In the genomic region with DNA sequence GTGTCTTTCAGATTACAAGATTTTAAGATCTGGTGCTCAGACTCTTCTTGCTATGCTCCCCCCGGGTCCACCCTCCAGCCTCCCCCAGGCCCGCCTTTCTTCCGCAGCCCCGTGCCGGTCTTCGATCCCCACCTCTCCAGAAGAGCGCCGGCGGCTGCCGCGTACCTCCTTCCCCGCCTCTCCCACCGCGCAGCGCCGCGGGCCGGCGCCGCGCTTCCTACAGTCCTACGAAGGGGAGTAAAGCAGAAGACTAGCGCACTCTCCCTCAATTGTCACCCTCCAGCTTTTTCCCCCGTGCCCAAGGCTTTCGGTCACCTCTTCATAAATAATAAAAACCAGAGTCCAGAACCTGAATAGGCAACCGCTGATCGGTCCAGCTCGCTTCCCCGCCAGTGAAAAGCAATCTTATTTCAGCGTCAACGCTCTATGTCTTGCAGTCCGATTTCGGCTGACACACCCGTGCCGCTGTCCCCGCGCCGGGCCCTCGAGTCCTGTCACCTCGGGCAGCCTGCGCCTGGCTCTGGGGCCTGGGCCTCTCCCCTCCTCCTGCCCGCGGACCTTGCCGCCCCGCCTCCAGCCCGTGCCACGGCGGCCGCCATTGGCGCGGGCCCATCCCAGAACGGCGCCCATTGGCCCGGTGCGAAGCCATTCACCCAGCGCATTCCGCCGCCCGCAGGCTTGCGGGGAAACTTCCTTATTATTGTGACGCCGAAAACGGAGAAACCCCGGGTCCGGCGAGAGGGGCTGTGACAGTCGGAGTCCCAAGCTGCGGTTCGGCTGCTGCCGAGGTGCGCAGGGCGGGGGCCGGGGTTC, we compare ENCODE assay signal across 8 cellular contexts. TPM values are rescaled to one million over a fixed set of nuclear protein-coding genes. Genes with fewer than 3 reads are reported as not detected.
DNase-seq lines count a peak whose midpoint lies in the region; ATAC-seq and TF ChIP-seq lines count a peak whose summit lies in the region.

A gene (plus strand): TSS at position 694 of the 813 bp plus-strand sequence. CDS start 13,344 bp downstream, outside the sequence.

- no peak within 1 kb of the TSS for H3K27ac ChIP-seq in A673 (ENCODE audit: low read depth, low read length, poor library complexity, severe bottlenecking)
- peak within 1 kb of the TSS; percentile 72 for H3K27ac ChIP-seq in WERI-Rb-1
- H3K27ac ChIP-seq in skeletal muscle tissue (ENCODE audit: low read depth, low read length) = peak within 1 kb of the TSS; percentile 89

- no peaks in the 10 kb centered on the region for H3K36me3 ChIP-seq in A673 (ENCODE audit: insufficient read depth, low read length, poor library complexity, severe bottlenecking)
- H3K36me3 ChIP-seq in WERI-Rb-1 = peaks cover 2% of the 10 kb centered on the region; the same call in 1 of the 2 replicates
- H3K36me3 ChIP-seq in skeletal muscle tissue (ENCODE audit: control insufficient read depth in 3 of 3, insufficient read depth in 3 of 3, low read length in 3 of 3) = peaks cover 3 to 9% (median 7%) of the 10 kb centered on the region in 3 donors

- no peak for TF ChIP-seq CTCF in A673 (conservative IDR thresholded peaks at IDR 0.05; ENCODE audit: low read depth, low read length)
- no peak for TF ChIP-seq CTCF in WERI-Rb-1 (IDR thresholded peaks at IDR 0.05; ENCODE audit: low read depth, low read length)

- DNase-seq in A673 (ENCODE audit: low spot score) = peak; percentile 80
- DNase-seq in NCI-H2171 (lab: John Stamatoyannopoulos, UW) = peak; percentile 56
- peak; percentile 89 for DNase-seq in WERI-Rb-1
- DNase-seq in T47D (ENCODE audit: low read depth in 1 of 2, low spot score in 1 of 2) = peak; percentile 80 to 83

- ATAC-seq in GM18858 (IDR thresholded peaks at IDR 0.05; ENCODE audit: unreplicated experiment) (peak; percentile 94), HG03095 (IDR thresholded peaks at IDR 0.05; ENCODE audit: unreplicated experiment) (peak; percentile 97)

- CTCF ChIA-PET in A673 (lab: Charles Lee) = no interaction called here

- H3K9ac ChIP-seq in skeletal muscle tissue (ENCODE audit: low read depth in 1 of 3, low read length in 3 of 3) = peak within 1 kb of the TSS; percentile 88 to 93 (median 90)

- BruUV-seq in A673 (replicated peaks; lab: Mats Ljungman, UMichigan) = no TSS peak

- in situ Hi-C loops in T47D (cut with HindIII; ENCODE audit: low pct_unique_long_range_greater_than_20kb, low sequenced_read_pairs) = no loop called here

- H3K4me3 ChIP-seq in A673 (ENCODE audit: low read depth, low read length, poor library complexity, severe bottlenecking) = peak within 1 kb of the TSS; percentile 63
- H3K4me3 ChIP-seq in WERI-Rb-1 (ENCODE audit: low read depth, low read length) = peak within 1 kb of the TSS; percentile 71
- H3K4me3 ChIP-seq in iPS-18c (ENCODE audit: insufficient read depth, low read depth, low read length) = peak within 1 kb of the TSS; percentile 73
- H3K4me3 ChIP-seq in skeletal muscle tissue (ENCODE audit: low read length in 3 of 3) = peak within 1 kb of the TSS; percentile 86 to 89 (median 87)

- POLR2A ChIA-PET in A673 (lab: Charles Lee; ENCODE audit: low non-redundant PET) = no interaction called here

- intact Hi-C loops in A673 (cut with micrococcal nuclease; ENCODE audit: unreplicated experiment) = no loop called here

- H3K9me3 ChIP-seq in A673 (ENCODE audit: low read depth, low read length, poor library complexity, severe bottlenecking) = no peaks in the 10 kb centered on the region
- H3K9me3 ChIP-seq in WERI-Rb-1 (ENCODE audit: severe bottlenecking) = no peaks in the 10 kb centered on the region
- H3K9me3 ChIP-seq in iPS-18c (ENCODE audit: control insufficient read depth, insufficient read depth, low read length) = no peaks in the 10 kb centered on the region
- no peaks in the 10 kb centered on the region for H3K9me3 ChIP-seq in skeletal muscle tissue (ENCODE audit: control insufficient read depth in 3 of 3, low read length in 3 of 3)

- H3K4me1 ChIP-seq in A673 (ENCODE audit: insufficient read depth, low read length, poor library complexity, severe bottlenecking) (no peaks in the 10 kb centered on the region), skeletal muscle tissue (ENCODE audit: control insufficient read depth in 3 of 3, insufficient read depth in 3 of 3, low read length in 3 of 3) (peaks cover 6 to 15% (median 14%) of the 10 kb centered on the region in 3 donors)

- H3K27me3 ChIP-seq in A673 (replicated peaks; ENCODE audit: insufficient read depth, low read depth, low read length, poor library complexity) = peaks cover 12% of the 10 kb centered on the region
- no peaks in the 10 kb centered on the region for H3K27me3 ChIP-seq in WERI-Rb-1 (ENCODE audit: insufficient read depth, low read depth, severe bottlenecking)
- no peaks in the 10 kb centered on the region for H3K27me3 ChIP-seq in skeletal muscle tissue (ENCODE audit: control insufficient read depth in 3 of 3, insufficient read depth in 3 of 3, low read length in 3 of 3)

RNA-seq across cellular contexts. Expression of the gene that starts here (rescaled TPM):
- total RNA-seq in A673 (2021) (0.71 and 1.0 TPM in 2 replicates), skeletal muscle tissue (16.7 TPM)
